Comparison of ENCODE assay signal across 8 cellular contexts in genomic region chr12:56220611-56221232, GRCh38. TPM values are rescaled to one million over a fixed set of nuclear protein-coding genes. Genes with fewer than 3 reads are reported as not detected.
A peak's percentile ranks its signal among the peaks of the same experiment; 100 is the strongest.
DNase-seq lines count a peak whose midpoint lies in the region; ATAC-seq and TF ChIP-seq lines count a peak whose summit lies in the region.

No MANE protein-coding gene starts in this region.

- H3K9me3 Mint-ChIP-seq in activated naive CD4-positive, alpha-beta T cell treated with anti-CD3 and anti-CD28 coated beads, Interleukin-2, amount 50 U/mL, for 24 hours = no peaks in the 10 kb centered on the region
- H3K9me3 Mint-ChIP-seq in T-cell (no peaks in the 10 kb centered on the region), osteocyte (ENCODE audit: unreplicated experiment) (no peaks in the 10 kb centered on the region)

- H3K27me3 Mint-ChIP-seq in activated naive CD4-positive, alpha-beta T cell treated with anti-CD3 and anti-CD28 coated beads, Interleukin-2, amount 50 U/mL, for 24 hours = no peaks in the 10 kb centered on the region
- H3K27me3 Mint-ChIP-seq in T-cell = no peaks in the 10 kb centered on the region
- no peaks in the 10 kb centered on the region for H3K27me3 Mint-ChIP-seq in osteocyte (ENCODE audit: unreplicated experiment)

- TF ChIP-seq CTCF in osteocyte (IDR thresholded peaks at IDR 0.05) = no peak

- no peaks in the 10 kb centered on the region for H3K36me3 Mint-ChIP-seq in activated naive CD4-positive, alpha-beta T cell treated with anti-CD3 and anti-CD28 coated beads, Interleukin-2, amount 50 U/mL, for 24 hours
- H3K36me3 Mint-ChIP-seq in T-cell = no peaks in the 10 kb centered on the region
- H3K36me3 Mint-ChIP-seq in osteocyte (ENCODE audit: unreplicated experiment) = peaks cover 6% of the 10 kb centered on the region

- POLR2A ChIA-PET in T-cell (lab: Charles Lee) = no interaction called here

- CTCF ChIA-PET in T-cell (lab: Charles Lee) = interaction anchor here in 1 of 2 donors (0.7 to 3.0 kb wide), 3 partner anchors 15 to 140 kb away, joined by 3 to 36 read pairs (median 21); partner anchors contain the start of gene SMARCC2

- H3K4me3 Mint-ChIP-seq in activated naive CD4-positive, alpha-beta T cell treated with anti-CD3 and anti-CD28 coated beads, Interleukin-2, amount 50 U/mL, for 24 hours = peak overlapping the region; percentile 97
- H3K4me3 Mint-ChIP-seq in T-cell (peak overlapping the region; percentile 98 to 100 (median 98)), osteocyte (ENCODE audit: unreplicated experiment) (peak overlapping the region; percentile 99)

- peak overlapping the region; percentile 99 for H3K27ac Mint-ChIP-seq in activated naive CD4-positive, alpha-beta T cell treated with anti-CD3 and anti-CD28 coated beads, Interleukin-2, amount 50 U/mL, for 24 hours
- H3K27ac Mint-ChIP-seq in T-cell (peak overlapping the region; percentile 98 to 99), osteocyte (ENCODE audit: unreplicated experiment) (peak overlapping the region; percentile 99)

- no peak for DNase-seq in activated naive CD4-positive, alpha-beta T cell treated with anti-CD3 and anti-CD28 coated beads, Interleukin-2, amount 50 U/mL, for 16 hours
- DNase-seq in T-cell = peak in 1 of 34 experiments; percentile 8
- peak; percentile 50 for DNase-seq in fibroblast of gingiva (ENCODE audit: low read depth)
- no peak for DNase-seq in osteocyte (ENCODE audit: extremely low spot score, unreplicated experiment)
- no peak for DNase-seq in OCI-M2 (lab: John Stamatoyannopoulos, UW; ENCODE audit: unreplicated experiment)
- DNase-seq in cerebellum (ENCODE audit: low spot score) = no peak

- ATAC-seq in T-cell (replicated peaks in 1 of 4) (no peak), GM18873 (IDR thresholded peaks at IDR 0.05; ENCODE audit: low FRiP score, unreplicated experiment) (no peak)

- H3K4me1 Mint-ChIP-seq in activated naive CD4-positive, alpha-beta T cell treated with anti-CD3 and anti-CD28 coated beads, Interleukin-2, amount 50 U/mL, for 24 hours = peaks cover 50% of the 10 kb centered on the region
- peaks cover 55 to 56% (median 56%) of the 10 kb centered on the region in 3 donors for H3K4me1 Mint-ChIP-seq in T-cell
- H3K4me1 Mint-ChIP-seq in osteocyte (ENCODE audit: unreplicated experiment) = peaks cover 40% of the 10 kb centered on the region

RNA-seq across cellular contexts. Expression of gene RNF41, which starts 1.0 kb away (rescaled TPM):
- 10 to 100 TPM; 26.3 to 43.1 (median 39.4) TPM for total RNA-seq in T-cell
- 71.2 and 77.8 TPM in 2 replicates for total RNA-seq in osteocyte
- 64.3 TPM for total RNA-seq in cerebellum

RNA-seq across cellular contexts. Expression of gene NABP2, which starts 3.4 kb away (rescaled TPM):
- total RNA-seq in T-cell = 10 to 100 TPM; 11.8 to 19.1 (median 14.0) TPM
- 42.1 and 45.3 TPM in 2 replicates for total RNA-seq in osteocyte
- 13.8 TPM for total RNA-seq in cerebellum

RNA-seq across cellular contexts. Expression of gene SLC39A5, which starts 9.1 kb away (rescaled TPM):
- total RNA-seq in T-cell (1 to 10 TPM in 1 of 5 donors, under 1 TPM in 2, not detected in 2; 0.57 to 1.4 (median 0.58) TPM), osteocyte (0.81 TPM in 1 of 2 replicates, not detected in the other), cerebellum (0.45 TPM)

RNA-seq across cellular contexts. Expression of gene SMARCC2, which starts 31.4 kb away (rescaled TPM):
- total RNA-seq in T-cell = 100 to 1,000 TPM; 135 to 160 (median 159) TPM
- total RNA-seq in osteocyte = 122 and 128 TPM in 2 replicates
- 96.5 TPM for total RNA-seq in cerebellum

RNA-seq across cellular contexts. Expression of gene ANKRD52, which starts 37.5 kb away (rescaled TPM):
- 10 to 100 TPM; 35.8 to 51.0 (median 43.1) TPM for total RNA-seq in T-cell
- 67.7 and 75.4 TPM in 2 replicates for total RNA-seq in osteocyte
- 16.6 TPM for total RNA-seq in cerebellum
